Comparison of ENCODE assay signal across 1 cellular context in genomic region chr1:9573723-9574122, GRCh38.
TF ChIP-seq lines count a peak whose summit lies in the region.

No MANE protein-coding gene starts in this region.

TF ChIP-seq in Ishikawa, 13 proteins besides CTCF, POLR2A, EP300 and RAD21 (continued from another document):
- TF ChIP-seq REST (IDR thresholded peaks at IDR 0.05; ENCODE audit: low read depth) (no peak), ZBTB7A (IDR thresholded peaks at IDR 0.05; ENCODE audit: low read depth) (no peak), CEBPB (IDR thresholded peaks at IDR 0.05) (no peak), EGR1 (IDR thresholded peaks at IDR 0.05) (no peak), TCF12 (IDR thresholded peaks at IDR 0.05; ENCODE audit: low read depth) (no peak), YY1 (IDR thresholded peaks at IDR 0.05; ENCODE audit: low read depth) (no peak), USF1 (IDR thresholded peaks at IDR 0.05) (no peak)
